8 cellular contexts compared by ENCODE assay signal in the genomic region with DNA sequence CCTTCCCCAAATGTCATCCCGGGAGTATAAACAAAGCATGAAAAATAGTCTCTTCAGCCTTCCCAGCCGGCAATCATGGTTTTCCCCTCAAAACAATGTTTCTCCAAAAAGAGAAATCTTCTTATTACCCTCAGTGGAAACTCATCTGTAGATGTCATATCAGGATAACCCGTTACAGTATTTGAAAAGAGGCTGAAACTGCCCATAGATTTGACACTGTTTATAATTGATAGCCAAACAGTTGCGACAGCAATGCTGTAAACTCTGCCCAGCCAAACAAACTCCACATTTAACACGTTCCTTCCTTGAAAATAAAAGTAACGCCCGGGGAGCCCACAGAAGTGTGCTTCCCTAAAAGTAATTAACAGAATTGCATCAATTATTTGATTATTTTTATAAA.
DNase-seq lines count a peak whose midpoint lies in the region; ATAC-seq, FAIRE-seq and TF ChIP-seq lines count a peak whose summit lies in the region.

No MANE protein-coding gene starts in this region.

- H3K36me3 Mint-ChIP-seq in astrocyte (ENCODE audit: low read depth, unreplicated experiment) (no peaks in the 10 kb centered on the region), immature natural killer cell (no peaks in the 10 kb centered on the region)

- H3K4me3 Mint-ChIP-seq in astrocyte (ENCODE audit: unreplicated experiment) (peak overlapping the region; percentile 95), immature natural killer cell (peak overlapping the region; percentile 91 to 98 (median 96))

- H3K27ac ChIP-seq in HUES64 (ENCODE audit: low read depth, low read length) (peak overlapping the region; percentile 97; the same call in 1 of the 2 replicates), astrocyte (ENCODE audit: low read depth, low read length) (peak overlapping the region; percentile 91), small intestine (ENCODE audit: low read depth in 1 of 2, low read length in 1 of 2) (peak overlapping the region; percentile 84 to 90)

- no peak for ATAC-seq in GM21423 (IDR thresholded peaks at IDR 0.05; ENCODE audit: unreplicated experiment)

- no peaks in the 10 kb centered on the region for H3K36me3 ChIP-seq in BE2C
- H3K36me3 ChIP-seq in HUES64 (ENCODE audit: insufficient read depth, low read length) = no peaks in the 10 kb centered on the region
- no peaks in the 10 kb centered on the region for H3K36me3 ChIP-seq in astrocyte (ENCODE audit: insufficient read depth, low read length)
- no peaks in the 10 kb centered on the region for H3K36me3 ChIP-seq in small intestine (ENCODE audit: control insufficient read depth in 2 of 2, insufficient read depth in 2 of 2, low read length in 2 of 2)

- no peaks in the 10 kb centered on the region for H3K9me3 ChIP-seq in BE2C
- no peaks in the 10 kb centered on the region for H3K9me3 ChIP-seq in HUES64 (ENCODE audit: insufficient read depth, low read depth, low read length)
- H3K9me3 ChIP-seq in astrocyte (ENCODE audit: insufficient read depth, low read depth, low read length) = no peaks in the 10 kb centered on the region
- H3K9me3 ChIP-seq in small intestine (ENCODE audit: control insufficient read depth, low read depth) = no peaks in the 10 kb centered on the region

- peaks cover 10% of the 10 kb centered on the region for H4K20me1 ChIP-seq in astrocyte (ENCODE audit: insufficient read depth, low read length)

- peaks cover 56% of the 10 kb centered on the region for H3K79me2 ChIP-seq in astrocyte (ENCODE audit: insufficient read depth, low read length)

- FAIRE-seq in astrocyte (lab: Jason Lieb, UNC) (no peak), small intestine (lab: Jason Lieb, UNC) (no peak)

- H3K9me3 Mint-ChIP-seq in astrocyte (ENCODE audit: unreplicated experiment) (no peaks in the 10 kb centered on the region), immature natural killer cell (no peaks in the 10 kb centered on the region)

- under 1% methylated on average over 7 of the region's 7 CpGs for WGBS in HUES64
- WGBS in small intestine, 3 donors = 0 to 1% (median 0%) methylated on average over 7 of the region's 7 CpGs

- H3K4me1 Mint-ChIP-seq in astrocyte (ENCODE audit: low read depth, unreplicated experiment) = peaks cover 33% of the 10 kb centered on the region
- peaks cover 67 to 75% of the 10 kb centered on the region in 2 donors for H3K4me1 Mint-ChIP-seq in immature natural killer cell

- no peaks in the 10 kb centered on the region for H3K27me3 ChIP-seq in BE2C
- H3K27me3 ChIP-seq in HUES64 (ENCODE audit: insufficient read depth, low read length) = peaks cover 5% of the 10 kb centered on the region; the same call in 1 of the 2 replicates
- no peaks in the 10 kb centered on the region for H3K27me3 ChIP-seq in astrocyte (ENCODE audit: insufficient read depth, low read length)
- no peaks in the 10 kb centered on the region for H3K27me3 ChIP-seq in small intestine (ENCODE audit: control insufficient read depth in 2 of 2, insufficient read depth in 2 of 2, low read length in 2 of 2)

- peak overlapping the region; percentile 83 for H3K9ac ChIP-seq in HUES64 (ENCODE audit: low read depth, low read length)
- peak overlapping the region; percentile 91 for H3K9ac ChIP-seq in astrocyte (ENCODE audit: low read length)

- H3K27me3 Mint-ChIP-seq in astrocyte (ENCODE audit: low read depth, unreplicated experiment) = no peaks in the 10 kb centered on the region
- H3K27me3 Mint-ChIP-seq in immature natural killer cell (ENCODE audit: low read depth in 3 of 3) = peaks cover 7 to 18% (median 13%) of the 10 kb centered on the region in 3 donors

- H3K27ac Mint-ChIP-seq in astrocyte (ENCODE audit: unreplicated experiment) (peak overlapping the region; percentile 83), immature natural killer cell (peak overlapping the region; percentile 92 to 99 (median 96))

- peak overlapping the region; percentile 29 for H2AFZ ChIP-seq in astrocyte (ENCODE audit: low read depth, low read length)

- no peak for DNase-seq in BE2C
- no peak for DNase-seq in astrocyte (ENCODE audit: low read depth)
- peak; percentile 41 to 47 (median 42) for DNase-seq in immature natural killer cell
- DNase-seq in small intestine = peak; percentile 62
- no peak for DNase-seq in NCI-H774 (lab: John Stamatoyannopoulos, UW)
- DNase-seq in GM10266 (ENCODE audit: extremely low spot score) = no peak

- no peak for TF ChIP-seq CTCF in BE2C (IDR thresholded peaks at IDR 0.05; ENCODE audit: low read depth, low read length)
- no peak for TF ChIP-seq CTCF in astrocyte (IDR thresholded peaks at IDR 0.05; ENCODE audit: insufficient read depth, low read depth, low read length)
- TF ChIP-seq CTCF in GM10266 (IDR thresholded peaks at IDR 0.05; ENCODE audit: control insufficient read depth, insufficient read depth, low read depth, missing control alignments) = no peak

- H3K4me1 ChIP-seq in BE2C = peaks cover 5% of the 10 kb centered on the region; the same call in 1 of the 2 replicates
- H3K4me1 ChIP-seq in HUES64 (ENCODE audit: insufficient read depth, low read length) = peaks cover 59% of the 10 kb centered on the region
- peaks cover 18% of the 10 kb centered on the region for H3K4me1 ChIP-seq in astrocyte (ENCODE audit: insufficient read depth, low read length)
- H3K4me1 ChIP-seq in small intestine (ENCODE audit: control insufficient read depth in 2 of 2, insufficient read depth in 1 of 2, low read depth in 1 of 2, low read length in 1 of 2) = peaks cover 4 to 18% of the 10 kb centered on the region in 2 donors

- H3K4me3 ChIP-seq in BE2C (ENCODE audit: low read depth, low read length) (peak overlapping the region; percentile 71), HUES64 (ENCODE audit: low read length) (peak overlapping the region; percentile 89), astrocyte (ENCODE audit: insufficient read depth, low read depth, low read length) (peak overlapping the region; percentile 83), small intestine (ENCODE audit: low read depth in 1 of 2, low read length in 2 of 2) (peak overlapping the region; percentile 80 to 98)

- peak overlapping the region; percentile 87 for H3K4me2 ChIP-seq in astrocyte (ENCODE audit: low read length)

Comparison
In these comparisons a context has a peak if more than half of its experiments do, and no peak if none do; other contexts are left out.
1. DNase-seq: peak in immature natural killer cell (3 of 3) and small intestine (single experiment); none in BE2C (single experiment), astrocyte (single experiment), NCI-H774 (single experiment) and GM10266 (single experiment).
2. Peak in every context shown above with its lines, with median percentiles within 50 percentile points of each other: H3K4me3 ChIP-seq and H3K27ac ChIP-seq.